12 cellular contexts compared by ENCODE assay signal in genomic region chr19:29842471-29843179, GRCh38. TPM values are rescaled to one million over a fixed set of nuclear protein-coding genes. Genes with fewer than 3 reads are reported as not detected.
DNase-seq lines count a peak whose midpoint lies in the region; ATAC-seq and TF ChIP-seq lines count a peak whose summit lies in the region.
"Had no signal": no experiment of that assay in that cellular context is flagged by ENCODE, and none has a peak within 500 bp of the region (broad histone marks: within the 10 kb centered on the region; RNA-seq: fewer than 3 reads in every experiment).

No MANE protein-coding gene starts in this region.

- H3K27me3 Mint-ChIP-seq in mesothelial cell of epicardium (ENCODE audit: low read depth) = peaks cover 4% of the 10 kb centered on the region

- no peak overlapping the region for H3K9ac ChIP-seq in PC-3 (ENCODE audit: low read length)

- H3K27me3 ChIP-seq in right cardiac atrium (ENCODE audit: control insufficient read depth, insufficient read depth) = no peaks in the 10 kb centered on the region
- no peaks in the 10 kb centered on the region for H3K27me3 ChIP-seq in adrenal gland
- no peaks in the 10 kb centered on the region for H3K27me3 ChIP-seq in vagina
- no peaks in the 10 kb centered on the region for H3K27me3 ChIP-seq in PC-3 (ENCODE audit: low read length)

- intact Hi-C loops in right cardiac atrium (cut with DNase I) (no loop called here), Right ventricle myocardium inferior (cut with DNase I) (no loop called here), adrenal gland (cut with DNase I) (no loop called here), vagina (cut with DNase I) (loop anchor here (2.0 kb wide), 1 partner anchor 30 kb away; no protein-coding TSS in a partner anchor), PC-3 (cut with micrococcal nuclease) (no loop called here)

- WGBS in right cardiac atrium = 79% methylated on average over 11 of the region's 11 CpGs
- 78 to 80% (median 78%) methylated on average over 10 to 11 of the region's 11 CpGs for WGBS in adrenal gland, 4 donors

- H3K9me2 ChIP-seq in PC-3 (replicated peaks; ENCODE audit: low read length) = no peaks in the 10 kb centered on the region

- TF ChIP-seq CTCF in adrenal gland (IDR thresholded peaks at IDR 0.05) = no peak
- TF ChIP-seq CTCF in mesothelial cell of epicardium (IDR thresholded peaks at IDR 0.05; ENCODE audit: unreplicated experiment) = no peak
- no peak for TF ChIP-seq CTCF in vagina (IDR thresholded peaks at IDR 0.05)
- TF ChIP-seq CTCF in PC-3 (conservative IDR thresholded peaks at IDR 0.05; ENCODE audit: low read depth, low read length) = no peak

- no peaks in the 10 kb centered on the region for H3K9me3 ChIP-seq in right cardiac atrium (ENCODE audit: control insufficient read depth, low read length)
- H3K9me3 ChIP-seq in adrenal gland (replicated peaks in 1 of 3) = no peaks in the 10 kb centered on the region
- H3K9me3 ChIP-seq in vagina = no peaks in the 10 kb centered on the region
- no peaks in the 10 kb centered on the region for H3K9me3 ChIP-seq in PC-3 (ENCODE audit: low read length)
- H3K9me3 ChIP-seq: MG63, spleen had no signal

- H3F3A ChIP-seq in PC-3 (ENCODE audit: low read length, unreplicated experiment) = no peaks in the 10 kb centered on the region

- ATAC-seq in right cardiac atrium (no peak), Right ventricle myocardium inferior (no peak), PC-3 (no peak)
- ATAC-seq: activated T-cell treated with anti-CD3 and anti-CD28 coated beads, Interleukin-2, amount 50 U/mL, for 4 hours; natural killer cell had no signal

- H2AFZ ChIP-seq in PC-3 (ENCODE audit: low read length) = no peak overlapping the region

- H3K4me3 ChIP-seq in right cardiac atrium (ENCODE audit: low read length) (peak overlapping the region; percentile 24), adrenal gland (peak overlapping the region in 1 of 4 donors; percentile 29), vagina (peak overlapping the region; percentile 80 to 86), PC-3 (ENCODE audit: low read length) (no peak overlapping the region)
- H3K4me3 ChIP-seq: MG63 had no signal

- H3K4me3 Mint-ChIP-seq in mesothelial cell of epicardium = peak overlapping the region; percentile 57
- H3K4me3 Mint-ChIP-seq: activated T-cell treated with anti-CD3 and anti-CD28 coated beads, Interleukin-2, amount 50 U/mL, for 4 hours; natural killer cell had no signal

- H3K4me1 Mint-ChIP-seq in mesothelial cell of epicardium = peaks cover 34% of the 10 kb centered on the region

- DNase-seq in right cardiac atrium = no peak
- DNase-seq in Right ventricle myocardium inferior (ENCODE audit: missing footprints) = no peak
- DNase-seq in adrenal gland = peak in 4 of 7 donors; percentile 29 to 57 (median 38)
- no peak for DNase-seq in mesothelial cell of epicardium (ENCODE audit: low spot score in 2 of 2, unreplicated experiment in 2 of 2)
- DNase-seq in vagina (ENCODE audit: extremely low spot score in 2 of 2) = no peak
- no peak for DNase-seq in PC-3
- DNase-seq in A172 (ENCODE audit: low spot score) = no peak
- no peak for DNase-seq in stimulated activated CD4-positive, alpha-beta T cell treated with anti-CD3 and anti-CD28 coated beads, Interleukin-1b, Interleukin-23, amount 100 ng/mL, for 48 hours
- DNase-seq: activated T-cell treated with anti-CD3 and anti-CD28 coated beads, Interleukin-2, amount 50 U/mL, for 4 hours; MG63; natural killer cell had no signal

- H3K27ac Mint-ChIP-seq in mesothelial cell of epicardium = no peak overlapping the region
- H3K27ac Mint-ChIP-seq: natural killer cell had no signal

- no peaks in the 10 kb centered on the region for H3K9me3 Mint-ChIP-seq in mesothelial cell of epicardium
- H3K9me3 Mint-ChIP-seq: activated T-cell treated with anti-CD3 and anti-CD28 coated beads, Interleukin-2, amount 50 U/mL, for 4 hours; natural killer cell had no signal

- POLR2A ChIA-PET in PC-3 (lab: Charles Lee; ENCODE audit: unreplicated experiment) = no interaction called here

- no peak overlapping the region for H3K4me2 ChIP-seq in PC-3 (ENCODE audit: low read length)

- TF ChIP-seq POLR2A in adrenal gland (IDR thresholded peaks at IDR 0.05) = no peak
- no peak for TF ChIP-seq POLR2A in vagina (IDR thresholded peaks at IDR 0.05)

- no peaks in the 10 kb centered on the region for H3K36me3 ChIP-seq in adrenal gland (replicated peaks in 1 of 2)
- no peaks in the 10 kb centered on the region for H3K36me3 ChIP-seq in vagina
- no peaks in the 10 kb centered on the region for H3K36me3 ChIP-seq in PC-3 (ENCODE audit: low read depth, low read length)
- H3K36me3 ChIP-seq: MG63, spleen had no signal

- H3K79me2 ChIP-seq in PC-3 (ENCODE audit: low read length) = no peaks in the 10 kb centered on the region

- H3K36me3 Mint-ChIP-seq in mesothelial cell of epicardium = no peaks in the 10 kb centered on the region
- H3K36me3 Mint-ChIP-seq: natural killer cell had no signal

- H3K27ac ChIP-seq in right cardiac atrium (ENCODE audit: low read length) (no peak overlapping the region), adrenal gland (peak overlapping the region in 4 of 5 donors; percentile 2 to 91 (median 88)), vagina (no peak overlapping the region), PC-3 (ENCODE audit: low read length) (no peak overlapping the region)

- H4K20me1 ChIP-seq in PC-3 (ENCODE audit: low read length) = no peaks in the 10 kb centered on the region

- BruUV-seq in PC-3 (replicated peaks; lab: Mats Ljungman, UMichigan) = no TSS peak

- CTCF ChIA-PET in PC-3 (lab: Charles Lee) = no interaction called here

- H3K4me1 ChIP-seq in right cardiac atrium (ENCODE audit: control insufficient read depth, insufficient read depth, low read length) = peaks cover 2% of the 10 kb centered on the region
- H3K4me1 ChIP-seq in adrenal gland (replicated peaks in 1 of 2) = peaks cover 13 to 25% of the 10 kb centered on the region in 2 donors
- H3K4me1 ChIP-seq in vagina = peaks cover 25% of the 10 kb centered on the region
- peaks cover 13% of the 10 kb centered on the region; the same call in 1 of the 2 replicates for H3K4me1 ChIP-seq in PC-3 (ENCODE audit: insufficient read depth, low read length)

RNA-seq across cellular contexts. Expression of gene CCNE1, which starts 30.8 kb away (rescaled TPM):
- total RNA-seq in right cardiac atrium (1 to 10 TPM; 2.1 to 5.1 (median 3.8) TPM), Right ventricle myocardium inferior (3.1 TPM), adrenal gland (1 to 10 TPM; 3.0 to 10.0 (median 7.0) TPM), mesothelial cell of epicardium (13.7 to 14.9 TPM (median 14.7 TPM) in 3 replicates), vagina (3.2 TPM), PC-3 (2014; rRNA removed) (10.0 and 10.9 TPM in 2 replicates)
- polyA plus RNA-seq in right cardiac atrium (3.0 TPM), adrenal gland (10 to 100 TPM in 1 of 3 donors, 1 to 10 TPM in 2; 8.5 to 10.8 (median 9.5) TPM)
- total RNA-seq in A172 (2014; rRNA removed; shearing (Covaris generic)) = 50.2 and 56.3 TPM in 2 replicates

Comparison
In these comparisons a context has a peak if more than half of its experiments do, and no peak if none do; other contexts are left out.
1. DNase-seq: peak in adrenal gland (4 of 7); none in right cardiac atrium (0 of 3), Right ventricle myocardium inferior (single experiment), mesothelial cell of epicardium (0 of 2), vagina (0 of 2), PC-3 (single experiment), A172 (single experiment) and stimulated activated CD4-positive, alpha-beta T cell treated with anti-CD3 and anti-CD28 coated beads, Interleukin-1b, Interleukin-23, amount 100 ng/mL, for 48 hours (single experiment).
2. H3K27ac ChIP-seq: peak in adrenal gland (4 of 5); none in right cardiac atrium (single experiment), vagina (single experiment) and PC-3 (single experiment).